In the genomic region with DNA sequence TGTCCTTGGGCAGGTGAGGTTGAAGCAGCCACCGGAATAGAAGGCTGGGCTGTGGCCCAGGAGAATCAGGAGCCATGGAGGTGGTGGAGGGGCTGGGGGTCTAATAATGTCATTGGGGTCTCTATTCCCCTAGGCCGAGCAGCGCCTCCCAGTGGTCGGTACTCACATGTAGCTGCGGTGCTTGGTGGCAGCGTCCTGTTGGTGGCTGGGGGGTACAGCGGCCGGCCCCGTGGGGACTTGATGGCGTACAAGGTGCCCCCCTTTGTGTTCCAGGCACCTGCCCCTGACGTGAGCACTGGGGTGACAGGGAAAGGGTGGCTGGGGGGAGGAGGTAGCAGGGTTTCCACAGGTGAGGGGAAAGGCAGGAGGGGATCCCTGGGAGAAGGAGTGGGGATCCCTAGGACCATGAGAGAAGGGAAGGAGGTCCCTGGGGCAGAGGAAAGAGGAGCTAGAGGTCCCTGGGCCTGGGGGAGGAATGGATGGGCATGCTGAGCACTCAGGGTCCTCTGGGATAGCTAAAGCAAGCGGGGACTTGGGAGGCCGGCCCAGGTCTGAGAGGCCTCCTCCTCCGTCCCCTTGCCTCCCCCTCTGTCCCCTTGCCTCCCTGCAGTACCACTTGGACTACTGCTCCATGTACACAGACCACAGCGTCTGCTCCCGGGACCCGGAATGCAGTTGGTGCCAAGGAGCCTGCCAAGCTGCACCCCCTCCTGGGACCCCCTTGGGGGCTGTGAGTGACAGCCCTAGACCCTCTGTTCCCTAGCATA, we compare ENCODE assay signal across 1 cellular context.
TF ChIP-seq lines count a peak whose summit lies in the region.

No MANE protein-coding gene starts in this region.

TF ChIP-seq in HCT116, 20 proteins besides CTCF, POLR2A, EP300 and RAD21 (continued from another document):
- TF ChIP-seq, protein P1, sequence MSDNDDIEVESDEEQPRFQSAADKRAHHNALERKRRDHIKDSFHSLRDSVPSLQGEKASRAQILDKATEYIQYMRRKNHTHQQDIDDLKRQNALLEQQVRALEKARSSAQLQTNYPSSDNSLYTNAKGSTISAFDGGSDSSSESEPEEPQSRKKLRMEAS (IDR thresholded peaks at IDR 0.05): no peak
- TF ChIP-seq TCF7L2 (IDR thresholded peaks at IDR 0.05; ENCODE audit: borderline replicate concordance, extremely low read depth, insufficient read depth, insufficient read length): no peak
- no peak for TF ChIP-seq POLR2AphosphoS5 (IDR thresholded peaks at IDR 0.05; ENCODE audit: low read depth, low read length)
- TF ChIP-seq SIN3A (IDR thresholded peaks at IDR 0.05; ENCODE audit: low read depth): no peak
- no peak for TF ChIP-seq EZH2 (IDR thresholded peaks at IDR 0.05)
- no peak for TF ChIP-seq ZFX (IDR thresholded peaks at IDR 0.05)
- TF ChIP-seq EZH2phosphoT487 (IDR thresholded peaks at IDR 0.05; ENCODE audit: borderline replicate concordance): no peak
- TF ChIP-seq, protein P2, sequence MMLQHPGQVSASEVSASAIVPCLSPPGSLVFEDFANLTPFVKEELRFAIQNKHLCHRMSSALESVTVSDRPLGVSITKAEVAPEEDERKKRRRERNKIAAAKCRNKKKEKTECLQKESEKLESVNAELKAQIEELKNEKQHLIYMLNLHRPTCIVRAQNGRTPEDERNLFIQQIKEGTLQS (IDR thresholded peaks at IDR 0.05): no peak
- TF ChIP-seq JUND (IDR thresholded peaks at IDR 0.05): no peak
- TF ChIP-seq, protein P3, sequence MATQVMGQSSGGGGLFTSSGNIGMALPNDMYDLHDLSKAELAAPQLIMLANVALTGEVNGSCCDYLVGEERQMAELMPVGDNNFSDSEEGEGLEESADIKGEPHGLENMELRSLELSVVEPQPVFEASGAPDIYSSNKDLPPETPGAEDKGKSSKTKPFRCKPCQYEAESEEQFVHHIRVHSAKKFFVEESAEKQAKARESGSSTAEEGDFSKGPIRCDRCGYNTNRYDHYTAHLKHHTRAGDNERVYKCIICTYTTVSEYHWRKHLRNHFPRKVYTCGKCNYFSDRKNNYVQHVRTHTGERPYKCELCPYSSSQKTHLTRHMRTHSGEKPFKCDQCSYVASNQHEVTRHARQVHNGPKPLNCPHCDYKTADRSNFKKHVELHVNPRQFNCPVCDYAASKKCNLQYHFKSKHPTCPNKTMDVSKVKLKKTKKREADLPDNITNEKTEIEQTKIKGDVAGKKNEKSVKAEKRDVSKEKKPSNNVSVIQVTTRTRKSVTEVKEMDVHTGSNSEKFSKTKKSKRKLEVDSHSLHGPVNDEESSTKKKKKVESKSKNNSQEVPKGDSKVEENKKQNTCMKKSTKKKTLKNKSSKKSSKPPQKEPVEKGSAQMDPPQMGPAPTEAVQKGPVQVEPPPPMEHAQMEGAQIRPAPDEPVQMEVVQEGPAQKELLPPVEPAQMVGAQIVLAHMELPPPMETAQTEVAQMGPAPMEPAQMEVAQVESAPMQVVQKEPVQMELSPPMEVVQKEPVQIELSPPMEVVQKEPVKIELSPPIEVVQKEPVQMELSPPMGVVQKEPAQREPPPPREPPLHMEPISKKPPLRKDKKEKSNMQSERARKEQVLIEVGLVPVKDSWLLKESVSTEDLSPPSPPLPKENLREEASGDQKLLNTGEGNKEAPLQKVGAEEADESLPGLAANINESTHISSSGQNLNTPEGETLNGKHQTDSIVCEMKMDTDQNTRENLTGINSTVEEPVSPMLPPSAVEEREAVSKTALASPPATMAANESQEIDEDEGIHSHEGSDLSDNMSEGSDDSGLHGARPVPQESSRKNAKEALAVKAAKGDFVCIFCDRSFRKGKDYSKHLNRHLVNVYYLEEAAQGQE (IDR thresholded peaks at IDR 0.05; ENCODE audit: low read depth): no peak
